Comparison of ENCODE assay signal across 20 cellular contexts in genomic region chr12:24553259-24553658, GRCh38.
"Had no signal": no experiment of that assay in that cellular context is flagged by ENCODE, and none has a peak within 500 bp of the region (broad histone marks: within the 10 kb centered on the region; RNA-seq: fewer than 3 reads in every experiment).

No MANE protein-coding gene starts in this region.

- H3K36me3 Mint-ChIP-seq: naive thymus-derived CD8-positive, alpha-beta T cell had no signal

- H3K9me3 Mint-ChIP-seq: effector memory CD8-positive, alpha-beta T cell had no signal

- H3K27ac ChIP-seq: epithelial cell of prostate, esophagus muscularis mucosa, gastrocnemius medialis, heart right ventricle, neutrophil, psoas muscle, spleen had no signal

- H3K4me1 ChIP-seq: esophagus muscularis mucosa, gastrocnemius medialis, psoas muscle, spleen had no signal

- H3K4me3 ChIP-seq: esophagus muscularis mucosa, gastrocnemius medialis, heart right ventricle, mucosa of descending colon, psoas muscle, spleen had no signal

- ATAC-seq: effector memory CD8-positive, alpha-beta T cell; gastrocnemius medialis; heart right ventricle; mucosa of descending colon; naive thymus-derived CD8-positive, alpha-beta T cell; psoas muscle; sciatic nerve had no signal

- H3K36me3 ChIP-seq: esophagus muscularis mucosa, gastrocnemius medialis, heart right ventricle, neutrophil, spleen had no signal

- H3K9me3 ChIP-seq: esophagus muscularis mucosa, gastrocnemius medialis, heart right ventricle, mucosa of descending colon, neutrophil, psoas muscle, spleen had no signal

- DNase-seq: effector memory CD8-positive, alpha-beta T cell; gastrocnemius medialis; heart right ventricle; hypothalamus; kidney glomerular epithelial cell; mucosa of descending colon; naive thymus-derived CD8-positive, alpha-beta T cell; psoas muscle; retina; spleen; stimulated activated CD4-positive, alpha-beta T cell treated with anti-CD3 and anti-CD28 coated beads, Interleukin-15, amount 100 ng/mL, for 24 hours; stimulated activated CD4-positive, alpha-beta T cell treated with anti-CD3 and anti-CD28 coated beads, Interleukin-1b, Interleukin-23, amount 100 ng/mL, for 48 hours; stimulated activated CD4-positive, alpha-beta T cell treated with anti-CD3 and anti-CD28 coated beads, Interleukin-4, amount 100 ng/mL, for 24 hours; stimulated activated naive CD4-positive, alpha-beta T cell treated with Interleukin-2 at 50 U/mL for 16 hours; trophoblast cell had no signal

- H3K4me3 Mint-ChIP-seq: dendritic cell treated with granulocyte-macrophage colony-stimulating factor and Interleukin-4, amounts not matched to agents 40 ng/mL and 50 ng/mL, for 4 days; effector memory CD8-positive, alpha-beta T cell; naive thymus-derived CD8-positive, alpha-beta T cell had no signal

- H3K4me1 Mint-ChIP-seq: naive thymus-derived CD8-positive, alpha-beta T cell had no signal

- H3K27ac Mint-ChIP-seq: dendritic cell treated with granulocyte-macrophage colony-stimulating factor and Interleukin-4, amounts not matched to agents 40 ng/mL and 50 ng/mL, for 4 days; effector memory CD8-positive, alpha-beta T cell; naive thymus-derived CD8-positive, alpha-beta T cell had no signal
